9 cellular contexts compared by ENCODE assay signal in the genomic region with DNA sequence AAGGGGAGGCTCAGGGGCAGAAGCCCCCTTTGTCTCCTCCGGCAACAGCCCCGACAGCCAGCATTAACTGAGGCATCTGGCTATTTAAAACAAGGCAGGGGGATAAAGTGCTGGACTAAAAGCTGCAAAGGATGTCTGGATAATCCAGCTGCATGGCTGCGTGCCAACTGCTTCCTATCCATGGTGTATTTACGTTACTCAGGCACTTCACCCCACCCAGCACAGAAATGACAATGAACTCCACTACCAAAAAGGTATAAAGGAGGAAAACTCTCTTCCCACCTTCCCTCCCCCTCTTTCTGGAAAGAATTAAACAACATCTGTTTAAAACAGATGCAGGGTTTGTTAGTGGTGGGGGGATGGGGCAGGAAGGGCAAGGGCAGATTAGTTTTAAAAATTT.
DNase-seq lines count a peak whose midpoint lies in the region; ATAC-seq, FAIRE-seq and TF ChIP-seq lines count a peak whose summit lies in the region.
"Had no signal": no experiment of that assay in that cellular context is flagged by ENCODE, and none has a peak within 500 bp of the region (broad histone marks: within the 10 kb centered on the region; RNA-seq: fewer than 3 reads in every experiment).

No MANE protein-coding gene starts in this region.

- no peaks in the 10 kb centered on the region for H3K36me3 ChIP-seq in prostate gland

- no peaks in the 10 kb centered on the region for H3K4me1 ChIP-seq in prostate gland (replicated peaks)

- no peak for TF ChIP-seq POLR2A in prostate gland (IDR thresholded peaks at IDR 0.05)

- no peak overlapping the region for H3K4me3 ChIP-seq in prostate gland

- no peaks in the 10 kb centered on the region for H3K9me3 ChIP-seq in prostate gland

- H3K27ac ChIP-seq in prostate gland: no peak overlapping the region

- ATAC-seq in HG02798 (IDR thresholded peaks at IDR 0.05; ENCODE audit: poor library complexity, unreplicated experiment): no peak

- no peaks in the 10 kb centered on the region for H3K27me3 ChIP-seq in prostate gland (replicated peaks; ENCODE audit: insufficient read depth)

- WGBS in prostate gland: 39% methylated on average over 4 of the region's 4 CpGs

- no peak for TF ChIP-seq CTCF in prostate gland (IDR thresholded peaks at IDR 0.05)

- intact Hi-C loops in prostate gland (cut with DNase I): no loop called here

- peak; percentile 59 for DNase-seq in HCEC 1CT
- DNase-seq in NCI-H748 treated with DMSO at 0.1 percent for 48 hours (lab: John Stamatoyannopoulos, UW): peak; percentile 62
- peak; percentile 28 for DNase-seq in prostate gland (ENCODE audit: low spot score)
- DNase-seq in GM19239 (ENCODE audit: insufficient read length, low spot score): no peak
- DNase-seq in stimulated activated CD4-positive, alpha-beta T cell treated with anti-CD3 and anti-CD28 coated beads, Interleukin-2, amount 100 ng/mL, for 24 hours: no peak
- no peak for DNase-seq in activated CD4-positive, CD25-positive, alpha-beta regulatory T cell treated with anti-CD3 and anti-CD28 coated beads, Interleukin-2, amount 50 U/mL, for 72 hours
- DNase-seq: activated B cell treated with CpG ODN at 0.5 μM for 24 hours had no signal

- FAIRE-seq in endometrium (lab: Jason Lieb, UNC) (peak; percentile 83), GM19239 (lab: Jason Lieb, UNC) (no peak)

Comparison
In these comparisons a context has a peak if more than half of its experiments do, and no peak if none do; other contexts are left out.
1. DNase-seq: peak in HCEC 1CT (single experiment), NCI-H748 treated with DMSO at 0.1 percent for 48 hours (single experiment) and prostate gland (single experiment); none in GM19239 (single experiment), stimulated activated CD4-positive, alpha-beta T cell treated with anti-CD3 and anti-CD28 coated beads, Interleukin-2, amount 100 ng/mL, for 24 hours (0 of 2) and activated CD4-positive, CD25-positive, alpha-beta regulatory T cell treated with anti-CD3 and anti-CD28 coated beads, Interleukin-2, amount 50 U/mL, for 72 hours (single experiment).